9 cellular contexts compared by ENCODE assay signal in genomic region chr5:176784218-176785165, GRCh38. TPM values are rescaled to one million over a fixed set of nuclear protein-coding genes. Genes with fewer than 3 reads are reported as not detected.
A peak's percentile ranks its signal among the peaks of the same experiment; 100 is the strongest.
DNase-seq lines count a peak whose midpoint lies in the region; ATAC-seq and TF ChIP-seq lines count a peak whose summit lies in the region.
"Had no signal": no experiment of that assay in that cellular context is flagged by ENCODE, and none has a peak within 500 bp of the region (broad histone marks: within the 10 kb centered on the region; RNA-seq: fewer than 3 reads in every experiment).

No MANE protein-coding gene starts in this region.

- intact Hi-C loops in sciatic nerve (cut with DNase I) = no loop called here

- no peak for TF ChIP-seq CTCF in fibroblast of the aortic adventitia (IDR thresholded peaks at IDR 0.05; ENCODE audit: insufficient read depth, low read length)

- DNase-seq in HCEC 1CT (peak; percentile 95), RKO (ENCODE audit: low spot score) (peak; percentile 72), fibroblast of the aortic adventitia (ENCODE audit: low read depth) (peak; percentile 57), sciatic nerve (ENCODE audit: low spot score) (peak; percentile 36), T1000 (lab: John Stamatoyannopoulos, UW) (no peak), NCI-H345 (lab: John Stamatoyannopoulos, UW) (no peak)
- DNase-seq: effector CD4-positive, alpha-beta T cell; naive thymus-derived CD8-positive, alpha-beta T cell had no signal

- ATAC-seq in sciatic nerve = no peak
- ATAC-seq in GM21825 (IDR thresholded peaks at IDR 0.05; ENCODE audit: unreplicated experiment) = no peak
- ATAC-seq: naive thymus-derived CD8-positive, alpha-beta T cell had no signal

- H3K4me3 ChIP-seq in fibroblast of the aortic adventitia (ENCODE audit: low read depth, low read length) = no peak overlapping the region

RNA-seq across cellular contexts. Expression of gene UNC5A, which starts 25.9 kb away (rescaled TPM):
- not detected in 2 replicates for total RNA-seq in fibroblast of the aortic adventitia (ENCODE audit: low replicate concordance)
- total RNA-seq in sciatic nerve = not detected
- total RNA-seq: naive thymus-derived CD8-positive, alpha-beta T cell had no signal

Comparison
In these comparisons a context has a peak if more than half of its experiments do, and no peak if none do; other contexts are left out.
1. DNase-seq: peak in HCEC 1CT (single experiment), RKO (single experiment), fibroblast of the aortic adventitia (single experiment) and sciatic nerve (single experiment); none in T1000 (single experiment) and NCI-H345 (single experiment).